19 cellular contexts compared by ENCODE assay signal in genomic region chr4:104487105-104487504, GRCh38. TPM values are rescaled to one million over a fixed set of nuclear protein-coding genes. Genes with fewer than 3 reads are reported as not detected.
A peak's percentile ranks its signal among the peaks of the same experiment; 100 is the strongest.
DNase-seq lines count a peak whose midpoint lies in the region; ATAC-seq and TF ChIP-seq lines count a peak whose summit lies in the region.
"Had no signal": no experiment of that assay in that cellular context is flagged by ENCODE, and none has a peak within 500 bp of the region (broad histone marks: within the 10 kb centered on the region; RNA-seq: fewer than 3 reads in every experiment).

No MANE protein-coding gene starts in this region.

- TF ChIP-seq EP300 in esophagus muscularis mucosa (IDR thresholded peaks at IDR 0.05) (no peak), gastroesophageal sphincter (IDR thresholded peaks at IDR 0.05) (no peak)

- DNase-seq in ELF-1 (ENCODE audit: low read depth, low spot score) (peak; percentile 41), NCI-H69 (lab: John Stamatoyannopoulos, UW) (peak; percentile 87), esophagus muscularis mucosa (ENCODE audit: extremely low spot score) (no peak), NCI-H526 (lab: John Stamatoyannopoulos, UW) (no peak), DMS 273 (lab: John Stamatoyannopoulos, UW; ENCODE audit: unreplicated experiment) (no peak)
- DNase-seq: activated T-cell treated with anti-CD3 and anti-CD28 coated beads, Interleukin-2, amount 50 U/mL, for 72 hours; AML-193; COR-L47; cortex of kidney; GDM1; left colon; NCI-H345; sigmoid colon; stimulated activated CD4-positive, alpha-beta T cell treated with anti-CD3 and anti-CD28 coated beads, Interleukin-2, amount 100 ng/mL, for 24 hours had no signal

- H3K27ac ChIP-seq in esophagus muscularis mucosa (replicated peaks in 1 of 4) (peak overlapping the region in 3 of 4 donors; percentile 5 to 87 (median 8)), gastroesophageal sphincter (peak overlapping the region in 1 of 4 donors; percentile 20)
- H3K27ac ChIP-seq: sigmoid colon had no signal

- TF ChIP-seq CTCF in esophagus muscularis mucosa (IDR thresholded peaks at IDR 0.05) (no peak), gastroesophageal sphincter (IDR thresholded peaks at IDR 0.05) (no peak)

- intact Hi-C loops in esophagus muscularis mucosa (cut with DNase I): no loop called here

- TF ChIP-seq POLR2A in esophagus muscularis mucosa (IDR thresholded peaks at IDR 0.05; ENCODE audit: low read depth): no peak
- TF ChIP-seq POLR2A in gastroesophageal sphincter (IDR thresholded peaks at IDR 0.05): no peak

- no peak overlapping the region for H2AFZ ChIP-seq in neuron (ENCODE audit: low read depth, low read length)

- H3K27me3 ChIP-seq in esophagus muscularis mucosa (no peaks in the 10 kb centered on the region), neuron (ENCODE audit: insufficient read depth, low read length) (no peaks in the 10 kb centered on the region), gastroesophageal sphincter (no peaks in the 10 kb centered on the region)
- H3K27me3 ChIP-seq: sigmoid colon had no signal

- ATAC-seq in gastroesophageal sphincter: no peak
- ATAC-seq: activated CD4-positive, CD25-positive, alpha-beta regulatory T cell treated with anti-CD3 and anti-CD28 coated beads, Interleukin-2, amount 50 U/mL, for 24 hours; activated naive CD4-positive, alpha-beta T cell treated with anti-CD3 and anti-CD28 coated beads, Interleukin-2, amount 50 U/mL, for 72 hours; activated T-cell treated with anti-CD3 and anti-CD28 coated beads, Interleukin-2, amount 50 U/mL, for 72 hours had no signal

- H3K4me3 ChIP-seq in esophagus muscularis mucosa: no peak overlapping the region
- peak overlapping the region; percentile 17 for H3K4me3 ChIP-seq in neuron (ENCODE audit: low read length)
- no peak overlapping the region for H3K4me3 ChIP-seq in gastroesophageal sphincter
- H3K4me3 ChIP-seq: sigmoid colon had no signal

- H3K4me1 ChIP-seq in esophagus muscularis mucosa (peaks cover 11 to 33% (median 26%) of the 10 kb centered on the region in 4 donors), neuron (ENCODE audit: insufficient read depth, low read length) (peaks cover 48% of the 10 kb centered on the region), gastroesophageal sphincter (peaks cover 0 to 21% (median 0%) of the 10 kb centered on the region in 3 donors)

- no peaks in the 10 kb centered on the region for H3K9me3 ChIP-seq in esophagus muscularis mucosa
- H3K9me3 ChIP-seq in neuron (ENCODE audit: low read length): no peaks in the 10 kb centered on the region
- H3K9me3 ChIP-seq in gastroesophageal sphincter: no peaks in the 10 kb centered on the region
- H3K9me3 ChIP-seq: sigmoid colon had no signal

- H3K36me3 ChIP-seq in esophagus muscularis mucosa (no peaks in the 10 kb centered on the region), neuron (ENCODE audit: insufficient read depth, low read length) (peaks cover 20% of the 10 kb centered on the region), gastroesophageal sphincter (no peaks in the 10 kb centered on the region)
- H3K36me3 ChIP-seq: sigmoid colon had no signal

RNA-seq across cellular contexts. Expression of gene CXXC4, which starts 7.6 kb away (rescaled TPM):
- 1 to 10 TPM; 1.7 to 3.3 (median 2.9) TPM for total RNA-seq in esophagus muscularis mucosa
- 1 to 10 TPM in 3 of 4 donors, under 1 TPM in 1; 0.40 to 4.8 (median 3.0) TPM for total RNA-seq in gastroesophageal sphincter
- total RNA-seq: activated naive CD4-positive, alpha-beta T cell treated with anti-CD3 and anti-CD28 coated beads, Interleukin-2, amount 50 U/mL, for 72 hours; osteoblast had no signal

Comparison
In these comparisons a context has a peak if more than half of its experiments do, and no peak if none do; other contexts are left out.
1. DNase-seq: peak in ELF-1 (single experiment) and NCI-H69 (single experiment); none in esophagus muscularis mucosa (single experiment), NCI-H526 (0 of 2) and DMS 273 (single experiment).